In the genomic region with DNA sequence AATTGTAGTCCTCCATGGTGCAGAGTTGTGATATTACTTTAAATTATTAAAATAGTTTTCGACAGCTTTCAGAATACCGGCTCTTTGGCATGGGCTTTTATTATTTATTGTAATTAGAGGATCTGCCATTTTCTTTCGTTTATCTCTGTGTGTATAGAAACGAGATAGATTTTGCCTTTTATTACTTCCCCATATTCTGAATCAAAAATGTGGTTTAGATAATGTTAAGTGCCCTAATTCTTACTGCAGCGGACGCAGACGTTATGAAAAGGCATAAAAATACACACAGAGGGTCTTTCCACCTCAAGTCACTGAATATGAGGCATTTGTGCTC, we compare ENCODE assay signal across 8 cellular contexts. TPM values are rescaled to one million over a fixed set of nuclear protein-coding genes. Genes with fewer than 3 reads are reported as not detected.
DNase-seq lines count a peak whose midpoint lies in the region; ATAC-seq and TF ChIP-seq lines count a peak whose summit lies in the region.

No MANE protein-coding gene starts in this region.

- intact Hi-C loops in activated naive CD4-positive, alpha-beta T cell treated with anti-CD3 and anti-CD28 coated beads for 36 hours (cut with micrococcal nuclease), result no loop called here

- TF ChIP-seq CTCF in astrocyte of the spinal cord (IDR thresholded peaks at IDR 0.05; ENCODE audit: low read depth, low read length) (no peak), upper lobe of left lung (IDR thresholded peaks at IDR 0.05) (no peak)

- H3K27ac ChIP-seq in upper lobe of left lung, result peak overlapping the region; percentile 96 to 98 (median 96)

- TF ChIP-seq EP300 in upper lobe of left lung (IDR thresholded peaks at IDR 0.05), result no peak

- H3K4me1 Mint-ChIP-seq in activated naive CD4-positive, alpha-beta T cell treated with anti-CD3 and anti-CD28 coated beads for 36 hours (ENCODE audit: low read depth), result peaks cover 34% of the 10 kb centered on the region
- peaks cover 23% of the 10 kb centered on the region for H3K4me1 Mint-ChIP-seq in memory B cell

- H3K9me3 Mint-ChIP-seq in activated naive CD4-positive, alpha-beta T cell treated with anti-CD3 and anti-CD28 coated beads for 36 hours, result no peaks in the 10 kb centered on the region
- no peaks in the 10 kb centered on the region for H3K9me3 Mint-ChIP-seq in memory B cell

- H3K4me3 Mint-ChIP-seq in activated naive CD4-positive, alpha-beta T cell treated with anti-CD3 and anti-CD28 coated beads for 36 hours, result peak overlapping the region; percentile 99
- peak overlapping the region; percentile 95 for H3K4me3 Mint-ChIP-seq in memory B cell

- DNase-seq in activated naive CD4-positive, alpha-beta T cell treated with anti-CD3 and anti-CD28 coated beads for 36 hours, result no peak
- DNase-seq in activated naive CD4-positive, alpha-beta T cell treated with anti-CD3 and anti-CD28 coated beads, Interleukin-2, amount 50 U/mL, for 16 hours, result no peak
- DNase-seq in astrocyte of the spinal cord (ENCODE audit: low read depth, low spot score), result no peak
- DNase-seq in memory B cell (ENCODE audit: low spot score in 2 of 2), result no peak
- DNase-seq in upper lobe of left lung, result no peak
- no peak for DNase-seq in NCI-H82 treated with DMSO at 0.1 percent for 48 hours (lab: John Stamatoyannopoulos, UW; ENCODE audit: unreplicated experiment)
- no peak for DNase-seq in hypothalamus (lab: John Stamatoyannopoulos, UW)
- no peak for DNase-seq in NK-92 (lab: John Stamatoyannopoulos, UW; ENCODE audit: unreplicated experiment)

- CTCF ChIA-PET in activated naive CD4-positive, alpha-beta T cell treated with anti-CD3 and anti-CD28 coated beads for 36 hours (lab: Charles Lee), result interaction anchor here (0.6 to 4.0 kb wide), 12 partner anchors 14 to 935 kb away, joined by 3 to 11 read pairs (median 5); no protein-coding TSS in a partner anchor

- H3K36me3 Mint-ChIP-seq in activated naive CD4-positive, alpha-beta T cell treated with anti-CD3 and anti-CD28 coated beads for 36 hours (ENCODE audit: low read depth), result peaks cover 27% of the 10 kb centered on the region
- peaks cover 1% of the 10 kb centered on the region for H3K36me3 Mint-ChIP-seq in memory B cell

- 16 to 20% methylated on average over 7 of the region's 7 CpGs for WGBS in upper lobe of left lung, 2 donors

- no peaks in the 10 kb centered on the region for H3K9me3 ChIP-seq in upper lobe of left lung

- TF ChIP-seq POLR2A in upper lobe of left lung (IDR thresholded peaks at IDR 0.05), result no peak

- H3K4me1 ChIP-seq in upper lobe of left lung, result peaks cover 28 to 47% (median 33%) of the 10 kb centered on the region in 4 donors

- H3K4me3 ChIP-seq in astrocyte of the spinal cord (ENCODE audit: low read depth, low read length) (peak overlapping the region; percentile 94), upper lobe of left lung (peak overlapping the region in 3 of 4 donors; percentile 64 to 74 (median 71))

- H3K27ac Mint-ChIP-seq in activated naive CD4-positive, alpha-beta T cell treated with anti-CD3 and anti-CD28 coated beads for 36 hours, result peak overlapping the region; percentile 100
- H3K27ac Mint-ChIP-seq in memory B cell, result peak overlapping the region; percentile 96

- H3K27me3 Mint-ChIP-seq in activated naive CD4-positive, alpha-beta T cell treated with anti-CD3 and anti-CD28 coated beads for 36 hours (ENCODE audit: low read depth), result no peaks in the 10 kb centered on the region
- H3K27me3 Mint-ChIP-seq in memory B cell, result no peaks in the 10 kb centered on the region

- H3K36me3 ChIP-seq in upper lobe of left lung, result no peaks in the 10 kb centered on the region

- no peak for ATAC-seq in memory B cell (ENCODE audit: low read depth)
- ATAC-seq in upper lobe of left lung (ENCODE audit: low FRiP score in 2 of 2), result no peak

- in situ Hi-C loops in astrocyte of the spinal cord (cut with HindIII; ENCODE audit: low sequenced_read_pairs), result no loop called here

- no peaks in the 10 kb centered on the region for H3K27me3 ChIP-seq in upper lobe of left lung

RNA-seq across cellular contexts. Expression of a gene that starts 1.9 kb away (rescaled TPM):
- total RNA-seq in activated naive CD4-positive, alpha-beta T cell treated with anti-CD3 and anti-CD28 coated beads for 36 hours, result 10 to 100 TPM; 86.3 to 87.1 TPM
- total RNA-seq in upper lobe of left lung, result 10 to 100 TPM; 20.2 to 51.3 (median 28.4) TPM
